ENCODE assay signal across 1 cellular context in genomic region chr11:46003647-46004046, GRCh38.
TF ChIP-seq lines count a peak whose summit lies in the region.

No MANE protein-coding gene starts in this region.

TF ChIP-seq in K562, 482 proteins besides CTCF, POLR2A, EP300 and RAD21 (continued from another document):
- TF ChIP-seq ZBTB40 (IDR thresholded peaks at IDR 0.05) (peak; percentile 88), ZBTB40 (CRISPR knock-in tag; IDR thresholded peaks at IDR 0.05) (no peak), TBL1XR1 (IDR thresholded peaks at IDR 0.05; ENCODE audit: low read length in 2 of 2) (no peak), TRIM24 (IDR thresholded peaks at IDR 0.05) (0 out of 4 replicates have a peak, but pooled peaks of 1 of the 2 experiments have one; percentile 41), KDM2B (CRISPR knock-in tag; IDR thresholded peaks at IDR 0.05) (no peak), THRB (CRISPR knock-in tag; conservative IDR thresholded peaks at IDR 0.05) (no peak), TFAP4 (CRISPR knock-in tag; IDR thresholded peaks at IDR 0.05; ENCODE audit: borderline replicate concordance) (no peak), ZKSCAN1 (IDR thresholded peaks at IDR 0.05; ENCODE audit: low read depth, low read length) (no peak), ZBTB49 (CRISPR knock-in tag; IDR thresholded peaks at IDR 0.05; ENCODE audit: borderline replicate concordance) (no peak), RREB1 (CRISPR knock-in tag; IDR thresholded peaks at IDR 0.05) (no peak), ZNF639 (CRISPR knock-in tag; conservative IDR thresholded peaks at IDR 0.05 in 1 of 2, IDR thresholded peaks at IDR 0.05 in 1 of 2) (peak in 1 of 2 experiments; percentile 34; a peak in 1 of 4 replicates), NR3C1 (CRISPR knock-in tag; IDR thresholded peaks at IDR 0.05) (no peak), C11orf30 (IDR thresholded peaks at IDR 0.05; ENCODE audit: low read depth) (0 out of 2 replicates have a peak, but pooled peaks have one; percentile 3), U2AF1 (optimal IDR thresholded peaks at IDR 0.05; ENCODE audit: low read depth, low read length) (no peak), TAF15 (IDR thresholded peaks at IDR 0.05; ENCODE audit: low read depth, low read length) (no peak), E2F5 (CRISPR knock-in tag; IDR thresholded peaks at IDR 0.05) (no peak), NUFIP1 (IDR thresholded peaks at IDR 0.05; ENCODE audit: partially characterized antibody) (no peak), ZNF780A (CRISPR knock-in tag; IDR thresholded peaks at IDR 0.05) (no peak), ZBTB11 (CRISPR knock-in tag; IDR thresholded peaks at IDR 0.05) (peak in 2 of 3 experiments; percentile 57 to 96; a peak in 3 of 6 replicates), ZBED1 (IDR thresholded peaks at IDR 0.05) (no peak), USF2 (CRISPR knock-in tag; IDR thresholded peaks at IDR 0.05) (no peak)
